In genomic region chr16:2160915-2161551, GRCh38 we compare ENCODE assay signal across 12 cellular contexts. TPM values are rescaled to one million over a fixed set of nuclear protein-coding genes. Genes with fewer than 3 reads are reported as not detected.
A peak's percentile ranks its signal among the peaks of the same experiment; 100 is the strongest.
DNase-seq lines count a peak whose midpoint lies in the region; ATAC-seq and TF ChIP-seq lines count a peak whose summit lies in the region.
"Had no signal": no experiment of that assay in that cellular context is flagged by ENCODE, and none has a peak within 500 bp of the region (broad histone marks: within the 10 kb centered on the region; RNA-seq: fewer than 3 reads in every experiment).

No MANE protein-coding gene starts in this region.

- H3K4me1 Mint-ChIP-seq in WTC11, result peaks cover 26% of the 10 kb centered on the region

- no peak overlapping the region for H3K4me3 Mint-ChIP-seq in WTC11
- H3K4me3 Mint-ChIP-seq: CD8-positive, alpha-beta memory T cell; effector memory CD8-positive, alpha-beta T cell; T-helper 2 cell treated with Interferon-gamma antibody and Interleukin-4, amounts not matched to agents 5 μg/mL and 100 μg/mL, for 36 hours had no signal

- in situ Hi-C loops in ACHN (cut with HindIII; ENCODE audit: low pct_ligation_motif_present, low pct_unique_long_range_greater_than_20kb, low sequenced_read_pairs), result loop anchor here (10.0 to 25.0 kb wide), 2 partner anchors 126 to 301 kb away; partner anchors contain the start of genes NTN3 and TEDC2

- POLR2A ChIA-PET in WTC11 (lab: Charles Lee), result no interaction called here

- peaks cover 10% of the 10 kb centered on the region for H3K36me3 Mint-ChIP-seq in WTC11

- CTCF ChIA-PET in WTC11 (lab: Charles Lee), result interaction anchor here (0.8 to 1.3 kb wide), 2 partner anchors 20 to 34 kb away, joined by 3 to 5 read pairs; no protein-coding TSS in a partner anchor

- no peaks in the 10 kb centered on the region for H3K27me3 Mint-ChIP-seq in WTC11 (ENCODE audit: low read depth)
- H3K27me3 Mint-ChIP-seq: CD8-positive, alpha-beta memory T cell; effector memory CD8-positive, alpha-beta T cell had no signal

- no peak overlapping the region; the same call in 1 of the 2 replicates for H3K27ac Mint-ChIP-seq in WTC11
- H3K27ac Mint-ChIP-seq: T-helper 2 cell treated with Interferon-gamma antibody and Interleukin-4, amounts not matched to agents 5 μg/mL and 100 μg/mL, for 36 hours had no signal

- TF ChIP-seq CTCF in WTC11 (IDR thresholded peaks at IDR 0.05), result no peak

- intact Hi-C loops in Right ventricle myocardium superior (cut with DNase I), result no loop called here
- intact Hi-C loops in sciatic nerve (cut with DNase I), result no loop called here

- ATAC-seq in WTC11 (peak; percentile 21), Right ventricle myocardium superior (ENCODE audit: poor library complexity) (peak; percentile 62), sciatic nerve (peak; percentile 77), HG03571 (IDR thresholded peaks at IDR 0.05; ENCODE audit: unreplicated experiment) (no peak)
- ATAC-seq: effector memory CD8-positive, alpha-beta T cell had no signal

- peak; percentile 55 for DNase-seq in EL
- DNase-seq in WTC11 (ENCODE audit: low spot score), result no peak
- DNase-seq in Right ventricle myocardium superior, result peak; percentile 77
- DNase-seq in sciatic nerve (ENCODE audit: low spot score), result no peak
- DNase-seq in hypothalamus (lab: John Stamatoyannopoulos, UW), result no peak
- DNase-seq in ACHN, result no peak
- no peak for DNase-seq in DMS114 treated with DMSO at 0.1 percent for 48 hours (lab: John Stamatoyannopoulos, UW; ENCODE audit: unreplicated experiment)
- DNase-seq: CD8-positive, alpha-beta memory T cell; effector memory CD8-positive, alpha-beta T cell; NCI-H446 treated with DMSO at 0.1 percent for 48 hours had no signal

- H3K9me3 Mint-ChIP-seq in WTC11, result no peaks in the 10 kb centered on the region
- H3K9me3 Mint-ChIP-seq: CD8-positive, alpha-beta memory T cell; effector memory CD8-positive, alpha-beta T cell; T-helper 2 cell treated with Interferon-gamma antibody and Interleukin-4, amounts not matched to agents 5 μg/mL and 100 μg/mL, for 36 hours had no signal

TF ChIP-seq in WTC11, 78 proteins besides CTCF, POLR2A, EP300 and RAD21:
- TF ChIP-seq RORB (CRISPR knock-in tag; IDR thresholded peaks at IDR 0.05) (no peak), JUN (CRISPR knock-in tag; IDR thresholded peaks at IDR 0.05) (no peak), HMGXB4 (CRISPR knock-in tag; IDR thresholded peaks at IDR 0.05) (no peak), TCF7 (CRISPR knock-in tag; IDR thresholded peaks at IDR 0.05; ENCODE audit: low read depth) (no peak), ZNF425 (CRISPR knock-in tag; conservative IDR thresholded peaks at IDR 0.05) (no peak), ZNF671 (CRISPR knock-in tag; IDR thresholded peaks at IDR 0.05) (no peak), ETV6 (CRISPR knock-in tag; IDR thresholded peaks at IDR 0.05) (no peak), ZNF423 (CRISPR knock-in tag; IDR thresholded peaks at IDR 0.05) (no peak), AFF4 (CRISPR knock-in tag; IDR thresholded peaks at IDR 0.05; ENCODE audit: borderline replicate concordance) (no peak), ZMAT4 (CRISPR knock-in tag; IDR thresholded peaks at IDR 0.05) (no peak), SOX15 (CRISPR knock-in tag; IDR thresholded peaks at IDR 0.05) (no peak), ZNF512 (CRISPR knock-in tag; IDR thresholded peaks at IDR 0.05; ENCODE audit: borderline replicate concordance) (no peak)

RNA-seq across cellular contexts. Expression of gene TRAF7, which starts 5.5 kb away (rescaled TPM):
- total RNA-seq in WTC11 (2021) (148 to 159 TPM (median 152 TPM) in 3 replicates), Right ventricle myocardium superior (23.4 TPM), sciatic nerve (44.8 TPM)

RNA-seq across cellular contexts. Expression of gene RAB26, which starts 12.6 kb away (rescaled TPM):
- 6.2 to 7.3 TPM (median 6.9 TPM) in 3 replicates for total RNA-seq in WTC11 (2021)
- 0.43 TPM for total RNA-seq in Right ventricle myocardium superior
- 0.40 TPM for total RNA-seq in sciatic nerve

RNA-seq across cellular contexts. Expression of gene PKD1, which starts 25.3 kb away (rescaled TPM):
- total RNA-seq in WTC11 (2021) (96.8 to 102 TPM (median 98.9 TPM) in 3 replicates), Right ventricle myocardium superior (82.8 TPM), sciatic nerve (159 TPM)

RNA-seq across cellular contexts. Expression of gene CASKIN1, which starts 35.4 kb away (rescaled TPM):
- total RNA-seq in WTC11 (2021), result 9.4 to 15.7 TPM (median 11.3 TPM) in 3 replicates
- 5.3 TPM for total RNA-seq in Right ventricle myocardium superior
- total RNA-seq in sciatic nerve, result 1.6 TPM

RNA-seq across cellular contexts. Expression of gene MLST8, which starts 44.2 kb away (rescaled TPM):
- total RNA-seq in WTC11 (2021) (71.6 to 76.1 TPM (median 75.9 TPM) in 3 replicates), Right ventricle myocardium superior (23.2 TPM), sciatic nerve (21.8 TPM)

Comparison
In these comparisons a context has a peak if more than half of its experiments do, and no peak if none do; other contexts are left out.
1. DNase-seq: peak in EL (single experiment) and Right ventricle myocardium superior (single experiment); none in WTC11 (single experiment), sciatic nerve (single experiment), hypothalamus (0 of 51), ACHN (single experiment) and DMS114 treated with DMSO at 0.1 percent for 48 hours (single experiment).